Comparison of ENCODE assay signal across 8 cellular contexts in the genomic region with DNA sequence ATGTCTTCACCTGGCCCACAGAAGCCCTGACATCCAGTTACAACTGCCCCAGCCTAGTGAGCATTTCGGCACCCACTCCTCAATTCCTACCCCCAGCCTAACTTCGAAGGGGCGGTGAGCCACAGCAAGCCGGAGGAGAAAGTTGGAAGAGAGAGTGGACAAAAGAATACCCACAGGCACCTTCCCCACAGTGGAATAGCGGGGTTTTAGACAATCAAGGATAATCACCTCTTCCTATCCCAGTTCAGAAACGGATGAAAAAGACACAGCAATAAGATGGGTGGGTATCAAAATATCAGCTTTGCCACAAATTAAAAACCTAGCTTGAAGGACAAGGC. TPM values are rescaled to one million over a fixed set of nuclear protein-coding genes. Genes with fewer than 3 reads are reported as not detected.
DNase-seq lines count a peak whose midpoint lies in the region; ATAC-seq and TF ChIP-seq lines count a peak whose summit lies in the region.

No MANE protein-coding gene starts in this region.

- peaks cover 9% of the 10 kb centered on the region for H3F3A ChIP-seq in smooth muscle cell (ENCODE audit: low read depth)

- H3K36me3 ChIP-seq in HCT116 (ENCODE audit: control insufficient read depth in 1 of 2, insufficient read depth in 2 of 2, low read length in 2 of 2) (peaks cover 10 to 16% of the 10 kb centered on the region in 2 experiments; a peak in 3 of 4 replicates), smooth muscle cell (ENCODE audit: low read depth) (peaks cover 4% of the 10 kb centered on the region)

- peak overlapping the region; percentile 87 for H3K4me2 ChIP-seq in HCT116 (ENCODE audit: low read length)
- peak overlapping the region; percentile 89 for H3K4me2 ChIP-seq in smooth muscle cell

- peaks cover 14% of the 10 kb centered on the region for H3K36me3 Mint-ChIP-seq in T-helper 17 cell (ENCODE audit: low read depth)

- H4K20me1 ChIP-seq in HCT116 (ENCODE audit: insufficient read depth) = no peaks in the 10 kb centered on the region
- H4K20me1 ChIP-seq in smooth muscle cell (ENCODE audit: low read depth) = peaks cover 25% of the 10 kb centered on the region

- CTCF ChIA-PET in HCT116 (lab: Charles Lee) = no interaction called here

- H3K27me3 Mint-ChIP-seq in T-helper 17 cell = no peaks in the 10 kb centered on the region

- RAD21 ChIA-PET in HCT116 (lab: Charles Lee; ENCODE audit: low non-redundant PET in 1 of 2, low total read pairs in 2 of 2, uncharacterized antibody in 2 of 2, unreplicated experiment in 2 of 2) = no interaction called here

- intact Hi-C loops in HCT116 (cut with micrococcal nuclease) = loop anchor here (2.0 to 5.0 kb wide), 2 partner anchors 88 to 95 kb away; a partner anchor contains a TSS

- H3K4me3 ChIP-seq in HCT116 (replicated peaks in 1 of 2; ENCODE audit: low read depth in 1 of 2, low read length in 2 of 2) (peak overlapping the region; percentile 47 to 58), fibroblast of the aortic adventitia (ENCODE audit: low read depth, low read length) (peak overlapping the region; percentile 78), smooth muscle cell (peak overlapping the region; percentile 64)

- BruUV-seq in HCT116 (replicated peaks; lab: Mats Ljungman, UMichigan) = no TSS peak

- H3K79me2 ChIP-seq in HCT116 (ENCODE audit: insufficient read depth, low read length) (no peaks in the 10 kb centered on the region), smooth muscle cell (ENCODE audit: low read depth) (peaks cover 28% of the 10 kb centered on the region)

- H2AFZ ChIP-seq in HCT116 (ENCODE audit: low read depth, low read length, poor library complexity, severe bottlenecking) (no peak overlapping the region), smooth muscle cell (ENCODE audit: low read depth) (no peak overlapping the region)

- peaks cover 49% of the 10 kb centered on the region for H3K4me1 Mint-ChIP-seq in T-helper 17 cell

- no peaks in the 10 kb centered on the region for H3K9me2 ChIP-seq in HCT116 (ENCODE audit: insufficient read depth)

- TF ChIP-seq CTCF in HCT116 (IDR thresholded peaks at IDR 0.05 in 2 of 3, conservative IDR thresholded peaks at IDR 0.05 in 1 of 3; ENCODE audit: borderline replicate concordance in 1 of 3, insufficient read depth in 1 of 3, low read depth in 2 of 3, low read length in 2 of 3) (no peak), fibroblast of the aortic adventitia (IDR thresholded peaks at IDR 0.05; ENCODE audit: insufficient read depth, low read length) (no peak), smooth muscle cell (IDR thresholded peaks at IDR 0.05; ENCODE audit: borderline replicate concordance, insufficient read depth, poor library complexity, severe bottlenecking) (no peak)

- H3K27ac Mint-ChIP-seq in T-helper 17 cell = no peak overlapping the region

- WGBS in smooth muscle cell (ENCODE audit: low lambda C conversion rate) = 94% methylated on average over 6 of the region's 6 CpGs

- POLR2A ChIA-PET in HCT116 (lab: Charles Lee) = no interaction called here

- H3K4me3 Mint-ChIP-seq in T-helper 17 cell = peak overlapping the region; percentile 90

- H3K9me3 ChIP-seq in HCT116 (ENCODE audit: control insufficient read depth in 1 of 2, insufficient read depth in 1 of 2, low read depth in 1 of 2, low read length in 2 of 2) (no peaks in the 10 kb centered on the region; a peak in 1 of 4 replicates), T-helper 17 cell (ENCODE audit: control insufficient read depth, low read length, poor library complexity, severe bottlenecking) (no peaks in the 10 kb centered on the region), smooth muscle cell (replicated peaks; ENCODE audit: low read depth) (no peaks in the 10 kb centered on the region)

- DNase-seq in HCT116 (ENCODE audit: low read depth, low spot score) = no peak
- no peak for DNase-seq in T-helper 17 cell
- no peak for DNase-seq in fibroblast of the aortic adventitia (ENCODE audit: low read depth)
- no peak for DNase-seq in smooth muscle cell (lab: John Stamatoyannopoulos, UW; ENCODE audit: unreplicated experiment)
- no peak for DNase-seq in NCI-H1417 (lab: John Stamatoyannopoulos, UW)
- DNase-seq in NAMALWA (ENCODE audit: low spot score) = no peak
- no peak for DNase-seq in NCI-H128 (lab: John Stamatoyannopoulos, UW; ENCODE audit: unreplicated experiment)

- no peak for TF ChIP-seq POLR2A in HCT116 (IDR thresholded peaks at IDR 0.05; ENCODE audit: borderline replicate concordance, extremely low read depth, insufficient read depth, insufficient read length)

- H3K27me3 ChIP-seq in HCT116 (ENCODE audit: insufficient read depth, low read length) (no peaks in the 10 kb centered on the region), smooth muscle cell (ENCODE audit: low read depth) (no peaks in the 10 kb centered on the region)

- H3K4me1 ChIP-seq in HCT116 (ENCODE audit: control insufficient read depth in 1 of 2, insufficient read depth in 2 of 2, low read length in 2 of 2) = peaks cover 15 to 29% of the 10 kb centered on the region in 2 experiments
- no peaks in the 10 kb centered on the region for H3K4me1 ChIP-seq in smooth muscle cell (ENCODE audit: low read depth)

- TF ChIP-seq RAD21 in HCT116 (IDR thresholded peaks at IDR 0.05; ENCODE audit: low read depth) = no peak

- peak overlapping the region; percentile 58 for H3K27ac ChIP-seq in HCT116 (ENCODE audit: low read depth, low read length)
- no peak overlapping the region for H3K27ac ChIP-seq in smooth muscle cell (ENCODE audit: low read depth)

- ATAC-seq in HCT116 (no peak), T-helper 17 cell (no peak), HG02970 (IDR thresholded peaks at IDR 0.05; ENCODE audit: low FRiP score, unreplicated experiment) (no peak)

- H3K9ac ChIP-seq in HCT116 (ENCODE audit: low read length) = peak overlapping the region; percentile 71
- H3K9ac ChIP-seq in smooth muscle cell (ENCODE audit: low read depth) = no peak overlapping the region

TF ChIP-seq in HCT116, 20 proteins besides CTCF, POLR2A, EP300 and RAD21 (continues in another document):
- TF ChIP-seq SIN3A (IDR thresholded peaks at IDR 0.05; ENCODE audit: low read depth) = no peak
- TF ChIP-seq YY1 (IDR thresholded peaks at IDR 0.05; ENCODE audit: extremely low read depth, insufficient replicate concordance, low read depth, low read length) = no peak
- no peak for TF ChIP-seq EGR1 (IDR thresholded peaks at IDR 0.05; ENCODE audit: low read depth)
- no peak for TF ChIP-seq SP1 (IDR thresholded peaks at IDR 0.05; ENCODE audit: low read depth)
- TF ChIP-seq, protein P1, sequence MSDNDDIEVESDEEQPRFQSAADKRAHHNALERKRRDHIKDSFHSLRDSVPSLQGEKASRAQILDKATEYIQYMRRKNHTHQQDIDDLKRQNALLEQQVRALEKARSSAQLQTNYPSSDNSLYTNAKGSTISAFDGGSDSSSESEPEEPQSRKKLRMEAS (IDR thresholded peaks at IDR 0.05) = no peak
- TF ChIP-seq JUND (IDR thresholded peaks at IDR 0.05) = no peak
- TF ChIP-seq, protein P2, sequence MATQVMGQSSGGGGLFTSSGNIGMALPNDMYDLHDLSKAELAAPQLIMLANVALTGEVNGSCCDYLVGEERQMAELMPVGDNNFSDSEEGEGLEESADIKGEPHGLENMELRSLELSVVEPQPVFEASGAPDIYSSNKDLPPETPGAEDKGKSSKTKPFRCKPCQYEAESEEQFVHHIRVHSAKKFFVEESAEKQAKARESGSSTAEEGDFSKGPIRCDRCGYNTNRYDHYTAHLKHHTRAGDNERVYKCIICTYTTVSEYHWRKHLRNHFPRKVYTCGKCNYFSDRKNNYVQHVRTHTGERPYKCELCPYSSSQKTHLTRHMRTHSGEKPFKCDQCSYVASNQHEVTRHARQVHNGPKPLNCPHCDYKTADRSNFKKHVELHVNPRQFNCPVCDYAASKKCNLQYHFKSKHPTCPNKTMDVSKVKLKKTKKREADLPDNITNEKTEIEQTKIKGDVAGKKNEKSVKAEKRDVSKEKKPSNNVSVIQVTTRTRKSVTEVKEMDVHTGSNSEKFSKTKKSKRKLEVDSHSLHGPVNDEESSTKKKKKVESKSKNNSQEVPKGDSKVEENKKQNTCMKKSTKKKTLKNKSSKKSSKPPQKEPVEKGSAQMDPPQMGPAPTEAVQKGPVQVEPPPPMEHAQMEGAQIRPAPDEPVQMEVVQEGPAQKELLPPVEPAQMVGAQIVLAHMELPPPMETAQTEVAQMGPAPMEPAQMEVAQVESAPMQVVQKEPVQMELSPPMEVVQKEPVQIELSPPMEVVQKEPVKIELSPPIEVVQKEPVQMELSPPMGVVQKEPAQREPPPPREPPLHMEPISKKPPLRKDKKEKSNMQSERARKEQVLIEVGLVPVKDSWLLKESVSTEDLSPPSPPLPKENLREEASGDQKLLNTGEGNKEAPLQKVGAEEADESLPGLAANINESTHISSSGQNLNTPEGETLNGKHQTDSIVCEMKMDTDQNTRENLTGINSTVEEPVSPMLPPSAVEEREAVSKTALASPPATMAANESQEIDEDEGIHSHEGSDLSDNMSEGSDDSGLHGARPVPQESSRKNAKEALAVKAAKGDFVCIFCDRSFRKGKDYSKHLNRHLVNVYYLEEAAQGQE (IDR thresholded peaks at IDR 0.05; ENCODE audit: low read depth) = no peak

RNA-seq across cellular contexts. Expression of a gene that starts 1.3 kb away (rescaled TPM):
- 44.7 TPM for total RNA-seq in HCT116 (2021; ENCODE audit: unreplicated experiment)
- 27.1 and 27.5 TPM in 2 replicates for polyA plus RNA-seq in HCT116 (2012)
- total RNA-seq in T-helper 17 cell = 10 to 100 TPM; 31.1 to 36.8 TPM
- total RNA-seq in fibroblast of the aortic adventitia (ENCODE audit: low replicate concordance) = 67.2 and 124 TPM in 2 replicates
- 33.2 and 37.7 TPM in 2 replicates for total RNA-seq in smooth muscle cell
- 21.8 and 32.5 TPM in 2 replicates for polyA plus RNA-seq in smooth muscle cell

RNA-seq across cellular contexts. Expression of a gene that starts 45.6 kb away (rescaled TPM):
- total RNA-seq in HCT116 (2021; ENCODE audit: unreplicated experiment) (1.3 TPM), T-helper 17 cell (1 to 10 TPM; 2.6 to 3.1 TPM), fibroblast of the aortic adventitia (ENCODE audit: low replicate concordance) (6.1 and 9.4 TPM in 2 replicates), smooth muscle cell (6.4 and 10.5 TPM in 2 replicates)
- polyA plus RNA-seq in HCT116 (2012) = 1.9 and 3.2 TPM in 2 replicates
- polyA plus RNA-seq in smooth muscle cell = 36.5 and 40.2 TPM in 2 replicates

RNA-seq across cellular contexts. Expression of a gene that starts 55.5 kb away (rescaled TPM):
- 88.4 TPM for total RNA-seq in HCT116 (2021; ENCODE audit: unreplicated experiment)
- 43.3 and 43.9 TPM in 2 replicates for polyA plus RNA-seq in HCT116 (2012)
- 100 to 1,000 TPM; 114 to 120 TPM for total RNA-seq in T-helper 17 cell
- 66.4 and 77.4 TPM in 2 replicates for total RNA-seq in fibroblast of the aortic adventitia (ENCODE audit: low replicate concordance)
- total RNA-seq in smooth muscle cell = 51.5 and 61.6 TPM in 2 replicates
- polyA plus RNA-seq in smooth muscle cell = 38.4 and 39.2 TPM in 2 replicates

RNA-seq across cellular contexts. Expression of a gene that starts 56.2 kb away (rescaled TPM):
- total RNA-seq in HCT116 (2021; ENCODE audit: unreplicated experiment) (31.5 TPM), T-helper 17 cell (10 to 100 TPM in 1 of 2 donors, 1 to 10 TPM in 1; 5.2 to 11.2 TPM), fibroblast of the aortic adventitia (ENCODE audit: low replicate concordance) (16.5 and 22.4 TPM in 2 replicates), smooth muscle cell (20.3 and 31.1 TPM in 2 replicates)
- polyA plus RNA-seq in HCT116 (2012) = 22.1 and 28.9 TPM in 2 replicates
- polyA plus RNA-seq in smooth muscle cell = 22.0 and 24.1 TPM in 2 replicates
